8 cellular contexts compared by ENCODE assay signal in genomic region chr16:88533945-88534641, GRCh38. TPM values are rescaled to one million over a fixed set of nuclear protein-coding genes. Genes with fewer than 3 reads are reported as not detected.
A peak's percentile ranks its signal among the peaks of the same experiment; 100 is the strongest.
DNase-seq lines count a peak whose midpoint lies in the region; ATAC-seq and TF ChIP-seq lines count a peak whose summit lies in the region.

No MANE protein-coding gene starts in this region.

- DNase-seq in SK-MEL-5 (ENCODE audit: low read depth, low spot score) (peak; percentile 57), adipocyte (ENCODE audit: low read depth) (peak; percentile 89), heart left ventricle (peak; percentile 77 to 91 (median 84)), putamen (ENCODE audit: low spot score) (peak; percentile 74), NCI-H1417 treated with DMSO at 0.1 percent for 48 hours (lab: John Stamatoyannopoulos, UW) (no peak)

- TF ChIP-seq POLR2A in heart left ventricle (IDR thresholded peaks at IDR 0.05): peak in 1 of 2 donors; percentile 71

- H3K4me3 ChIP-seq in adipocyte (ENCODE audit: low read length): peak overlapping the region; percentile 80
- peak overlapping the region; percentile 50 to 94 (median 70) for H3K4me3 ChIP-seq in heart left ventricle
- H3K4me3 ChIP-seq in urinary bladder (ENCODE audit: low read depth, low read length): peak overlapping the region; percentile 83

- peak; percentile 51 for ATAC-seq in GM18517 (IDR thresholded peaks at IDR 0.05; ENCODE audit: unreplicated experiment)
- ATAC-seq in HG03045 (IDR thresholded peaks at IDR 0.05; ENCODE audit: unreplicated experiment): peak; percentile 41
- ATAC-seq in heart left ventricle: peak in 3 of 4 donors; percentile 22 to 65 (median 36)

- H3K36me3 ChIP-seq in adipocyte (ENCODE audit: control insufficient read depth, insufficient read depth, low read length, severe bottlenecking) (no peaks in the 10 kb centered on the region), heart left ventricle (peaks cover 0 to 5% (median 0%) of the 10 kb centered on the region in 9 donors), urinary bladder (ENCODE audit: insufficient read depth) (no peaks in the 10 kb centered on the region)

- WGBS in heart left ventricle, 4 donors: 1 to 11% (median 6%) methylated on average over 26 to 113 of the region's 113 CpGs
- WGBS in urinary bladder: 3% methylated on average over 113 of the region's 113 CpGs

- H3K9ac ChIP-seq in adipocyte (ENCODE audit: low read length): peak overlapping the region; percentile 82

- peak overlapping the region; percentile 79 to 93 (median 86) for H3K27ac ChIP-seq in heart left ventricle
- peak overlapping the region; percentile 78 for H3K27ac ChIP-seq in urinary bladder (ENCODE audit: low read depth)

- intact Hi-C loops in heart left ventricle (cut with DNase I): loop anchor here in 2 of 10 donors (10.0 kb wide), 2 partner anchors 569 to 579 kb away; partner anchors contain the start of gene BANP (in 1 of the 2)

- H3K4me1 ChIP-seq in adipocyte (ENCODE audit: control insufficient read depth, insufficient read depth, low read length) (peaks cover 5% of the 10 kb centered on the region), heart left ventricle (peaks cover 0 to 21% (median 9%) of the 10 kb centered on the region in 12 donors), urinary bladder (ENCODE audit: insufficient read depth) (peaks cover 2% of the 10 kb centered on the region)

- in situ Hi-C loops in SK-MEL-5 (cut with HindIII; ENCODE audit: low pct_unique_long_range_greater_than_20kb, low sequenced_read_pairs): no loop called here

- H3K27me3 ChIP-seq in adipocyte (replicated peaks; ENCODE audit: control insufficient read depth, insufficient read depth, low read length): peaks cover 5% of the 10 kb centered on the region
- H3K27me3 ChIP-seq in heart left ventricle: peaks cover 0 to 8% (median 3%) of the 10 kb centered on the region in 9 donors

- peak in 1 of 12 donors; percentile 8 for TF ChIP-seq CTCF in heart left ventricle (IDR thresholded peaks at IDR 0.05)

- H3K9me3 ChIP-seq in adipocyte (ENCODE audit: control insufficient read depth, low read length): no peaks in the 10 kb centered on the region
- no peaks in the 10 kb centered on the region for H3K9me3 ChIP-seq in heart left ventricle

RNA-seq across cellular contexts. Expression of gene ZC3H18, which starts 36.1 kb away (rescaled TPM):
- 5.9 and 10.4 TPM in 2 replicates for total RNA-seq in SK-MEL-5 (2014; rRNA removed; shearing (Covaris generic))
- polyA plus RNA-seq in SK-MEL-5 (2015; cell fraction: cytosol; rRNA removed): 39.7 and 40.3 TPM in 2 replicates
- polyA plus RNA-seq in SK-MEL-5 (2015; cell fraction: nucleus; rRNA removed): 48.3 and 51.8 TPM in 2 replicates
- total RNA-seq in heart left ventricle (10 to 100 TPM in 8 of 9 donors, 1 to 10 TPM in 1; 8.4 to 28.4 (median 21.9) TPM), urinary bladder (13.9 TPM)
- polyA plus RNA-seq in heart left ventricle (10 to 100 TPM; 20.5 to 23.7 TPM), urinary bladder (29.5 TPM)
